Comparison of ENCODE assay signal across 8 cellular contexts in the genomic region with DNA sequence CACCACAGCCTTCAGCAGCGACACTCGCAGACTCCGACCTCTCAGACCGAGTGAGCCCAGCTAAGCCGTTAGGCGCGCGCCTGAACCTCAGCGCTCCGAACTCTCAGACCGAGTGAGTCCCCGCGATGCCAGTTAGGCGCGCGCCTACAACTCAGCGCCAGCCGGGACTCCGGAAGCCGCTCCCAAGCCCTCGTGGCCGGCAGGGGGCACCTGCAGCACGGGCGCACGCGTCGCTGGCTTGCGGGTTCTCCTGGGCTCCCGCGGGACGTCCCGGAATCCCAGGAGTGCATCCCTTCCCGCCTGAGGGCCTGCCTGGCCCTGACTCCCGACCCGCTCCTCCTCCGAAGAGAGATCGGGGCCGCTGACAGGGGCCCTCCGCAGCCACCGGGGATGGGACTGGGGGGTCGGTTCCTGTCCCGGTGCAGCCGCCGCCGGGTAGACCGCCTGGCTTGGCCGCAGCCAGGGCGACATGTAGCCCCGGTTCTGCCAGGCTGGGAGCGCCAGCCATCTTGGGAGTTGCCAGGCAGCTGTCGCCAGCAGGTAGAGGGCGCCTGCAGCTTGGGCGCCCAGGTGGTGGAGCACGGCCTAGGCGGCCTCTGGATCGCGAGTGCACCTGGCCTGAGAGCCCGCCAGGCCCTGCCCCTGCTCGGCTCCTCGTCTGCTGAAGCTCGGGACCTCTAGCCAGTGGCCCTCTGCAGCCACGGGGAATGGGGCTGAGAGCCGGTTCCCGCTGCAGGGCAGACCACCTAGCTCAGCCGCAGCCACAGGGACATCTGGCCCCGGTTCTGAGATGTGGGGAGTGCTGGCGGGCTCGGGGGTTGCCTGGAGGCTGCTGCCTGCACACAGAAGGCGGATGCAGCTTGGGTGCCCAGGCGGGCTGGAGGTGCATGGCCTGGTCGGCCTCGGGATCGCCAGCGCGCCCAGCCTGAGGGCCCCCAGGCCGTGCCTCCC. TPM values are rescaled to one million over a fixed set of nuclear protein-coding genes. Genes with fewer than 3 reads are reported as not detected.
A peak's percentile ranks its signal among the peaks of the same experiment; 100 is the strongest.
DNase-seq lines count a peak whose midpoint lies in the region; ATAC-seq and TF ChIP-seq lines count a peak whose summit lies in the region.

Gene ANKRD18A (minus strand): TSS at position 114 of the 951 bp plus-strand sequence. CDS start 311 bp downstream, outside the sequence.

- H3K27ac ChIP-seq in ACC112 (ENCODE audit: low read depth, low read length), result no peak within 1 kb of the TSS

- ATAC-seq in GM18870 (IDR thresholded peaks at IDR 0.05; ENCODE audit: unreplicated experiment), result peak; percentile 60
- peak; percentile 70 for ATAC-seq in HG03175 (IDR thresholded peaks at IDR 0.05; ENCODE audit: unreplicated experiment)
- ATAC-seq in activated CD8-positive, alpha-beta memory T cell treated with anti-CD3 and anti-CD28 coated beads, Interleukin-2, amount 10 ng/mL, durations not matched to agents 7 days and 5 days, result peak; percentile 80

- no peaks in the 10 kb centered on the region for H3K36me3 ChIP-seq in ACC112 (ENCODE audit: insufficient read depth, low read length)

- CTCF ChIA-PET in activated CD8-positive, alpha-beta memory T cell treated with anti-CD3 and anti-CD28 coated beads, Interleukin-2, amount 10 ng/mL, durations not matched to agents 7 days and 5 days (lab: Charles Lee), result interaction anchor here (0.9 to 1.5 kb wide), 4 partner anchors 30 to 86 kb away, joined by 3 read pairs; no protein-coding TSS in a partner anchor

- H3K27me3 Mint-ChIP-seq in activated CD8-positive, alpha-beta memory T cell treated with anti-CD3 and anti-CD28 coated beads, Interleukin-2, amount 10 ng/mL, durations not matched to agents 7 days and 5 days, result peaks cover 53% of the 10 kb centered on the region

- DNase-seq in NCI-H510A (lab: John Stamatoyannopoulos, UW) (peak; percentile 83), epithelial cell of proximal tubule (ENCODE audit: low read depth) (peak; percentile 40), midbrain (lab: John Stamatoyannopoulos, UW) (peak; percentile 74)
- peak; percentile 67 for DNase-seq in activated CD8-positive, alpha-beta memory T cell treated with anti-CD3 and anti-CD28 coated beads, Interleukin-2, amount 10 ng/mL, durations not matched to agents 7 days and 5 days
- peak; percentile 39 for DNase-seq in stimulated activated CD8-positive, alpha-beta memory T cell treated with anti-CD3 and anti-CD28 coated beads, Interleukin-15, amount 100 ng/mL, for 24 hours (ENCODE audit: low read depth)

- no peaks in the 10 kb centered on the region for H3K4me1 ChIP-seq in ACC112 (ENCODE audit: control insufficient read depth, insufficient read depth, low read length, unreplicated experiment)

- H3K4me3 ChIP-seq in ACC112 (ENCODE audit: low read depth, low read length) (peak within 1 kb of the TSS; percentile 77), epithelial cell of proximal tubule (ENCODE audit: low read depth, low read length) (peak within 1 kb of the TSS; percentile 84)

- peak within 1 kb of the TSS; percentile 32 for H2AFZ ChIP-seq in ACC112 (ENCODE audit: low read length, unreplicated experiment)

- peaks cover 60% of the 10 kb centered on the region for H3K27me3 ChIP-seq in ACC112 (ENCODE audit: insufficient read depth, low read length)

- H3K36me3 Mint-ChIP-seq in activated CD8-positive, alpha-beta memory T cell treated with anti-CD3 and anti-CD28 coated beads, Interleukin-2, amount 10 ng/mL, durations not matched to agents 7 days and 5 days, result peaks cover 11% of the 10 kb centered on the region

- H3K4me3 Mint-ChIP-seq in activated CD8-positive, alpha-beta memory T cell treated with anti-CD3 and anti-CD28 coated beads, Interleukin-2, amount 10 ng/mL, durations not matched to agents 7 days and 5 days, result peak within 1 kb of the TSS; percentile 67

- no peak within 1 kb of the TSS for H3K27ac Mint-ChIP-seq in activated CD8-positive, alpha-beta memory T cell treated with anti-CD3 and anti-CD28 coated beads, Interleukin-2, amount 10 ng/mL, durations not matched to agents 7 days and 5 days

- peaks cover 2% of the 10 kb centered on the region for H3K9me3 Mint-ChIP-seq in activated CD8-positive, alpha-beta memory T cell treated with anti-CD3 and anti-CD28 coated beads, Interleukin-2, amount 10 ng/mL, durations not matched to agents 7 days and 5 days (ENCODE audit: low read depth)

- H3K79me2 ChIP-seq in ACC112 (ENCODE audit: control insufficient read depth, insufficient read depth, low read length, unreplicated experiment), result no peaks in the 10 kb centered on the region

- TF ChIP-seq CTCF in epithelial cell of proximal tubule (conservative IDR thresholded peaks at IDR 0.05; ENCODE audit: low read depth, low read length), result peak; percentile 71

- H3K4me1 Mint-ChIP-seq in activated CD8-positive, alpha-beta memory T cell treated with anti-CD3 and anti-CD28 coated beads, Interleukin-2, amount 10 ng/mL, durations not matched to agents 7 days and 5 days, result peaks cover 11% of the 10 kb centered on the region

RNA-seq across cellular contexts. Expression of gene ANKRD18A, which starts in this region (rescaled TPM):
- 1 to 10 TPM in 1 of 2 experiments, under 1 TPM in 1; 0.19 to 1.5 TPM for total RNA-seq in activated CD8-positive, alpha-beta memory T cell treated with anti-CD3 and anti-CD28 coated beads, Interleukin-2, amount 10 ng/mL, durations not matched to agents 7 days and 5 days
- 2.7 and 3.1 TPM in 2 replicates for total RNA-seq in epithelial cell of proximal tubule
